ENCODE assay signal across 15 cellular contexts in genomic region chr10:125177641-125178640, GRCh38. TPM values are rescaled to one million over a fixed set of nuclear protein-coding genes. Genes with fewer than 3 reads are reported as not detected.
A peak's percentile ranks its signal among the peaks of the same experiment; 100 is the strongest.
DNase-seq lines count a peak whose midpoint lies in the region; ATAC-seq and TF ChIP-seq lines count a peak whose summit lies in the region.
"Had no signal": no experiment of that assay in that cellular context is flagged by ENCODE, and none has a peak within 500 bp of the region (broad histone marks: within the 10 kb centered on the region; RNA-seq: fewer than 3 reads in every experiment).

No MANE protein-coding gene starts in this region.

- H3K27ac ChIP-seq in right atrium auricular region: no peak overlapping the region
- no peak overlapping the region for H3K27ac ChIP-seq in right cardiac atrium (ENCODE audit: low read length)
- no peak overlapping the region for H3K27ac ChIP-seq in endodermal cell (ENCODE audit: low read depth, low read length)
- no peak overlapping the region for H3K27ac ChIP-seq in PC-9
- H3K27ac ChIP-seq: BLaER1 treated with 17β-estradiol and CSF1 and Interleukin-3, amounts not matched to agents 10 nM and 100 nM had no signal

- H3K9ac ChIP-seq in endodermal cell (ENCODE audit: extremely low read depth, low read length, poor library complexity, severe bottlenecking): no peak overlapping the region
- H3K9ac ChIP-seq: BLaER1 treated with 17β-estradiol and CSF1 and Interleukin-3, amounts not matched to agents 10 nM and 100 nM had no signal

- H3F3A ChIP-seq in PC-9 (ENCODE audit: insufficient read depth, low read depth): no peaks in the 10 kb centered on the region

- no peaks in the 10 kb centered on the region for H4K20me1 ChIP-seq in PC-9 (ENCODE audit: insufficient read depth)
- H4K20me1 ChIP-seq: BLaER1 treated with 17β-estradiol and CSF1 and Interleukin-3, amounts not matched to agents 10 nM and 100 nM had no signal

- H3K9me3 ChIP-seq in right atrium auricular region (no peaks in the 10 kb centered on the region), right cardiac atrium (ENCODE audit: control insufficient read depth, low read length) (no peaks in the 10 kb centered on the region), endodermal cell (ENCODE audit: control insufficient read depth, low read length) (no peaks in the 10 kb centered on the region), PC-9 (ENCODE audit: insufficient read depth, low read depth) (no peaks in the 10 kb centered on the region)

- TF ChIP-seq CTCF in right atrium auricular region (IDR thresholded peaks at IDR 0.05): no peak
- no peak for TF ChIP-seq CTCF in endodermal cell (conservative IDR thresholded peaks at IDR 0.05)
- no peak for TF ChIP-seq CTCF in osteocyte (IDR thresholded peaks at IDR 0.05)
- TF ChIP-seq CTCF in PC-9 (conservative IDR thresholded peaks at IDR 0.05): no peak

- H3K27me3 ChIP-seq in right atrium auricular region: no peaks in the 10 kb centered on the region
- H3K27me3 ChIP-seq in right cardiac atrium (ENCODE audit: control insufficient read depth, insufficient read depth): no peaks in the 10 kb centered on the region
- no peaks in the 10 kb centered on the region for H3K27me3 ChIP-seq in endodermal cell (ENCODE audit: control insufficient read depth, insufficient read depth, low read length, poor library complexity, severe bottlenecking)
- H3K27me3 ChIP-seq in PC-9 (ENCODE audit: insufficient read depth, low read depth): no peaks in the 10 kb centered on the region
- H3K27me3 ChIP-seq: BLaER1 treated with 17β-estradiol and CSF1 and Interleukin-3, amounts not matched to agents 10 nM and 100 nM had no signal

- no peaks in the 10 kb centered on the region for H3K79me2 ChIP-seq in PC-9 (ENCODE audit: low read depth)

- H3K4me3 Mint-ChIP-seq in endodermal cell (no peak overlapping the region), osteocyte (ENCODE audit: unreplicated experiment) (no peak overlapping the region)
- H3K4me3 Mint-ChIP-seq: B cell; CD8-positive, alpha-beta T cell had no signal

- no peaks in the 10 kb centered on the region for H3K36me3 ChIP-seq in right atrium auricular region
- H3K36me3 ChIP-seq in endodermal cell (ENCODE audit: control insufficient read depth, insufficient read depth, low read length): no peaks in the 10 kb centered on the region
- H3K36me3 ChIP-seq in PC-9 (ENCODE audit: low read depth): no peaks in the 10 kb centered on the region
- H3K36me3 ChIP-seq: BLaER1 treated with 17β-estradiol and CSF1 and Interleukin-3, amounts not matched to agents 10 nM and 100 nM had no signal

- DNase-seq in right atrium auricular region (ENCODE audit: low spot score) (peak; percentile 38), right cardiac atrium (no peak), endodermal cell (peak; percentile 22), osteocyte (ENCODE audit: extremely low spot score, unreplicated experiment) (peak; percentile 71), SIG-M5 treated with dmso at 0.1 percent for 504 hours (lab: John Stamatoyannopoulos, UW; ENCODE audit: unreplicated experiment) (no peak), PC-9 (no peak)
- no peak for DNase-seq in stimulated activated CD4-positive, alpha-beta T cell treated with anti-CD3 and anti-CD28 coated beads, Interleukin-4, amount 100 ng/mL, for 1 hour
- DNase-seq: Calu3; CD8-positive, alpha-beta T cell; DMS79 treated with DMSO at 0.1 percent for 48 hours; GF-D8; HCEC 1CT had no signal

- no peak overlapping the region for H3K27ac Mint-ChIP-seq in endodermal cell
- H3K27ac Mint-ChIP-seq in osteocyte (ENCODE audit: unreplicated experiment): no peak overlapping the region
- H3K27ac Mint-ChIP-seq: B cell; CD8-positive, alpha-beta T cell had no signal

- H3K4me1 Mint-ChIP-seq in endodermal cell (peaks cover 8% of the 10 kb centered on the region), osteocyte (ENCODE audit: unreplicated experiment) (peaks cover 6% of the 10 kb centered on the region)
- H3K4me1 Mint-ChIP-seq: B cell had no signal

- ATAC-seq in right cardiac atrium: no peak
- ATAC-seq: CD8-positive, alpha-beta T cell; GM12878 had no signal

- H3K9me3 Mint-ChIP-seq in endodermal cell (peaks cover 7% of the 10 kb centered on the region), osteocyte (ENCODE audit: unreplicated experiment) (no peaks in the 10 kb centered on the region)

- WGBS in right cardiac atrium: 80% methylated on average over 14 of the region's 14 CpGs
- WGBS in endodermal cell (ENCODE audit: insufficient coverage in 1 of 2, insufficient read length in 1 of 2), 2 experiments: 85 to 90% methylated on average over 9 to 14 of the region's 14 CpGs

- no TSS peak for BruUV-seq in PC-9 (replicated peaks; lab: Mats Ljungman, UMichigan)

- no peaks in the 10 kb centered on the region for H3K9me2 ChIP-seq in PC-9 (ENCODE audit: insufficient read depth)

- CTCF ChIA-PET in PC-9 (lab: Charles Lee): no interaction called here

- intact Hi-C loops in right cardiac atrium (cut with DNase I) (no loop called here), PC-9 (cut with micrococcal nuclease; ENCODE audit: unreplicated experiment) (no loop called here)

- no peak overlapping the region for H3K4me2 ChIP-seq in PC-9
- H3K4me2 ChIP-seq: BLaER1 treated with 17β-estradiol and CSF1 and Interleukin-3, amounts not matched to agents 10 nM and 100 nM had no signal

- H3K27me3 Mint-ChIP-seq in endodermal cell (ENCODE audit: insufficient read depth) (peaks cover 26% of the 10 kb centered on the region), osteocyte (ENCODE audit: unreplicated experiment) (peaks cover 41% of the 10 kb centered on the region)

- H3K4me3 ChIP-seq in right atrium auricular region: no peak overlapping the region
- H3K4me3 ChIP-seq in right cardiac atrium (ENCODE audit: low read length): no peak overlapping the region
- H3K4me3 ChIP-seq in endodermal cell (ENCODE audit: low read length): no peak overlapping the region
- H3K4me3 ChIP-seq in PC-9: no peak overlapping the region
- H3K4me3 ChIP-seq: BLaER1 treated with 17β-estradiol and CSF1 and Interleukin-3, amounts not matched to agents 10 nM and 100 nM; GM12878 had no signal

- no peak overlapping the region for H2AFZ ChIP-seq in PC-9

- POLR2A ChIA-PET in PC-9 (lab: Charles Lee; ENCODE audit: unreplicated experiment): no interaction called here

- H3K36me3 Mint-ChIP-seq in endodermal cell (ENCODE audit: low read depth) (no peaks in the 10 kb centered on the region), osteocyte (ENCODE audit: unreplicated experiment) (no peaks in the 10 kb centered on the region)
- H3K36me3 Mint-ChIP-seq: CD8-positive, alpha-beta T cell had no signal

- H3K4me1 ChIP-seq in right atrium auricular region (no peaks in the 10 kb centered on the region), right cardiac atrium (ENCODE audit: control insufficient read depth, insufficient read depth, low read length) (no peaks in the 10 kb centered on the region), endodermal cell (ENCODE audit: control insufficient read depth, insufficient read depth, low read length) (peaks cover 5% of the 10 kb centered on the region), PC-9 (replicated peaks; ENCODE audit: insufficient read depth) (no peaks in the 10 kb centered on the region)

RNA-seq across cellular contexts. Expression of gene CTBP2, which starts 17.6 kb away (rescaled TPM):
- total RNA-seq in right atrium auricular region (10 to 100 TPM; 26.0 to 36.0 TPM), right cardiac atrium (10 to 100 TPM; 36.6 to 38.7 (median 38.0) TPM), endodermal cell (100 to 1,000 TPM in 1 of 2 donors, 10 to 100 TPM in 1; 75.3 to 109 TPM), osteocyte (125 and 127 TPM in 2 replicates), PC-9 (2021) (60.5 and 64.4 TPM in 2 replicates)
- polyA plus RNA-seq in right cardiac atrium: 16.6 TPM
- 119 TPM for polyA plus RNA-seq in endodermal cell (2013, experiment 1 of 2)
- 108 TPM for polyA plus RNA-seq in endodermal cell (2013, experiment 2 of 2)

Comparison
In these comparisons a context has a peak if more than half of its experiments do, and no peak if none do; other contexts are left out.
1. DNase-seq: peak in right atrium auricular region (single experiment), endodermal cell (single experiment) and osteocyte (single experiment); none in right cardiac atrium (0 of 3), SIG-M5 treated with dmso at 0.1 percent for 504 hours (single experiment), PC-9 (0 of 2) and stimulated activated CD4-positive, alpha-beta T cell treated with anti-CD3 and anti-CD28 coated beads, Interleukin-4, amount 100 ng/mL, for 1 hour (single experiment).